In the genomic region with DNA sequence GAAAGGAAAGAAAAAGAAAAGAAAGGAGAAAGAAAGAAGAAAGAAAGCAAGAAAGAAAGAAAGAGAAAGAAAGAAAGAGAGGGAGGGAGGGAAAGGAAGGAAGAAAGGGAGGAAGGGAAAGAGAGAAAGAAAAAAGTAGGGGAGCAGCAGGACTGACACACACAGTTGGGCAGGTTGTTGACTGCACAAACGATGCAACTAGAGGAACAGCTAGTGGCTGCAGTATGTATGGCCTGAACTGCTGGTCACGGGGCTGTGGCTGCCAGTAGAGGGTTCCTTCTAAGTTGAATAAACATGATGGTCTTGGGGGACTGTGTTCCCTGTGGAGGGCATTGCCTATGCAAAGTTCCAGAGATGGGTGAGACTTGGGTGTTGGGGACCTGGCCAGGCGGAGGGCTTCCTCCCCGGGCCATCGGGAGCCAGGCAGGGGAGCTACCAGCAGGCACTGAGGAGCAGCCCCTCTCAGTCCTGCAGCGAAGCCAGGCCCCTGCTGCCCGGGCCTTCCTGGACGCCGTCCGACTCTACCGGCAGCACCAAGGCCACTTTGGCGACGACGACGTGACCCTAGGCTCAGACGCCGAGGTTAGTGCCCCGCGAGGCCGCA, we compare ENCODE assay signal across 8 cellular contexts. TPM values are rescaled to one million over a fixed set of nuclear protein-coding genes. Genes with fewer than 3 reads are reported as not detected.
DNase-seq lines count a peak whose midpoint lies in the region; ATAC-seq and TF ChIP-seq lines count a peak whose summit lies in the region.

No MANE protein-coding gene starts in this region.

- no peaks in the 10 kb centered on the region for H3K27me3 ChIP-seq in Loucy (ENCODE audit: insufficient read depth, low read length, poor library complexity, severe bottlenecking)

- H3K27ac Mint-ChIP-seq in dendritic cell treated with granulocyte-macrophage colony-stimulating factor and Interleukin-4, amounts not matched to agents 40 ng/mL and 50 ng/mL, for 4 days: peak overlapping the region; percentile 83
- peak overlapping the region in 1 of 2 donors; percentile 81 for H3K27ac Mint-ChIP-seq in natural killer cell treated with Interleukin-12 subunit alpha and Interleukin-12 subunit beta and Interleukin-15 and Interleukin-18, amount 100 ng/mL, for 72 hours

- no peaks in the 10 kb centered on the region for H4K20me1 ChIP-seq in Loucy (ENCODE audit: insufficient read depth, low read length, poor library complexity, severe bottlenecking)

- no peaks in the 10 kb centered on the region for H3K79me2 ChIP-seq in Loucy (ENCODE audit: insufficient read depth, low read length)

- peak overlapping the region; percentile 55 for H3K4me3 ChIP-seq in Loucy (ENCODE audit: low read length, poor library complexity, severe bottlenecking)

- H3K9ac ChIP-seq in ES-I3 (ENCODE audit: low read depth, low read length) (peak overlapping the region; percentile 77; the same call in 1 of the 2 replicates), Loucy (ENCODE audit: low read depth, low read length, poor library complexity, severe bottlenecking) (no peak overlapping the region)

- no peaks in the 10 kb centered on the region for H3K9me3 ChIP-seq in ES-I3 (ENCODE audit: control insufficient read depth, insufficient read depth, low read length)
- H3K9me3 ChIP-seq in Loucy (ENCODE audit: insufficient read depth, low read depth, low read length): no peaks in the 10 kb centered on the region

- H2AFZ ChIP-seq in Loucy (ENCODE audit: low read length): no peak overlapping the region

- H3K4me3 Mint-ChIP-seq in dendritic cell treated with granulocyte-macrophage colony-stimulating factor and Interleukin-4, amounts not matched to agents 40 ng/mL and 50 ng/mL, for 4 days: peak overlapping the region; percentile 82
- H3K4me3 Mint-ChIP-seq in natural killer cell treated with Interleukin-12 subunit alpha and Interleukin-12 subunit beta and Interleukin-15 and Interleukin-18, amount 100 ng/mL, for 72 hours: peak overlapping the region; percentile 71

- H3F3A ChIP-seq in Loucy (ENCODE audit: low read depth): no peaks in the 10 kb centered on the region

- H3K9me3 Mint-ChIP-seq in dendritic cell treated with granulocyte-macrophage colony-stimulating factor and Interleukin-4, amounts not matched to agents 40 ng/mL and 50 ng/mL, for 4 days: no peaks in the 10 kb centered on the region
- H3K9me3 Mint-ChIP-seq in natural killer cell treated with Interleukin-12 subunit alpha and Interleukin-12 subunit beta and Interleukin-15 and Interleukin-18, amount 100 ng/mL, for 72 hours: no peaks in the 10 kb centered on the region

- peak overlapping the region; percentile 61 for H3K4me2 ChIP-seq in Loucy (ENCODE audit: low read depth, low read length, poor library complexity, severe bottlenecking)

- no peak for ATAC-seq in natural killer cell treated with Interleukin-12 subunit alpha and Interleukin-12 subunit beta and Interleukin-15 and Interleukin-18, amount 100 ng/mL, for 72 hours
- no peak for ATAC-seq in GM19467 (IDR thresholded peaks at IDR 0.05; ENCODE audit: unreplicated experiment)
- no peak for ATAC-seq in GM18868 (IDR thresholded peaks at IDR 0.05; ENCODE audit: unreplicated experiment)
- no peak for ATAC-seq in HG03571 (IDR thresholded peaks at IDR 0.05; ENCODE audit: unreplicated experiment)

- no peak for TF ChIP-seq CTCF in Loucy (conservative IDR thresholded peaks at IDR 0.05; ENCODE audit: low read length)

- H3K36me3 Mint-ChIP-seq in dendritic cell treated with granulocyte-macrophage colony-stimulating factor and Interleukin-4, amounts not matched to agents 40 ng/mL and 50 ng/mL, for 4 days (ENCODE audit: low read depth): no peaks in the 10 kb centered on the region
- no peaks in the 10 kb centered on the region for H3K36me3 Mint-ChIP-seq in natural killer cell treated with Interleukin-12 subunit alpha and Interleukin-12 subunit beta and Interleukin-15 and Interleukin-18, amount 100 ng/mL, for 72 hours

- H3K4me1 ChIP-seq in ES-I3 (ENCODE audit: insufficient read depth, low read length): no peaks in the 10 kb centered on the region; the same call in 1 of the 2 replicates
- no peaks in the 10 kb centered on the region for H3K4me1 ChIP-seq in Loucy (ENCODE audit: insufficient read depth, low read length, poor library complexity, severe bottlenecking)

- H3K36me3 ChIP-seq in ES-I3 (ENCODE audit: insufficient read depth, low read length): no peaks in the 10 kb centered on the region
- no peaks in the 10 kb centered on the region for H3K36me3 ChIP-seq in Loucy (ENCODE audit: insufficient read depth, low read length)

- no peak for DNase-seq in natural killer cell treated with Interleukin-12 subunit alpha and Interleukin-12 subunit beta and Interleukin-15 and Interleukin-18, amount 100 ng/mL, for 72 hours (ENCODE audit: low spot score)
- no peak for DNase-seq in amniotic stem cell (lab: John Stamatoyannopoulos, UW)

- H3K9me2 ChIP-seq in Loucy (replicated peaks; ENCODE audit: low read depth, low read length): no peaks in the 10 kb centered on the region

- intact Hi-C loops in dendritic cell treated with granulocyte-macrophage colony-stimulating factor and Interleukin-4, amounts not matched to agents 40 ng/mL and 50 ng/mL, for 4 days (cut with micrococcal nuclease): no loop called here

- peaks cover 46% of the 10 kb centered on the region for H3K4me1 Mint-ChIP-seq in dendritic cell treated with granulocyte-macrophage colony-stimulating factor and Interleukin-4, amounts not matched to agents 40 ng/mL and 50 ng/mL, for 4 days (ENCODE audit: low read depth)
- H3K4me1 Mint-ChIP-seq in natural killer cell treated with Interleukin-12 subunit alpha and Interleukin-12 subunit beta and Interleukin-15 and Interleukin-18, amount 100 ng/mL, for 72 hours (ENCODE audit: low read depth in 2 of 2): peaks cover 19% of the 10 kb centered on the region in 2 donors

- H3K27me3 Mint-ChIP-seq in dendritic cell treated with granulocyte-macrophage colony-stimulating factor and Interleukin-4, amounts not matched to agents 40 ng/mL and 50 ng/mL, for 4 days: peaks cover 17% of the 10 kb centered on the region
- no peaks in the 10 kb centered on the region for H3K27me3 Mint-ChIP-seq in natural killer cell treated with Interleukin-12 subunit alpha and Interleukin-12 subunit beta and Interleukin-15 and Interleukin-18, amount 100 ng/mL, for 72 hours

RNA-seq across cellular contexts. Expression of a gene that starts 16.7 kb away (rescaled TPM):
- total RNA-seq in natural killer cell treated with Interleukin-12 subunit alpha and Interleukin-12 subunit beta and Interleukin-15 and Interleukin-18, amount 100 ng/mL, for 72 hours: 100 to 1,000 TPM in 1 of 2 donors, 10 to 100 TPM in 1; 53.9 to 122 TPM

RNA-seq across cellular contexts. Expression of a gene that starts 27.3 kb away (rescaled TPM):
- total RNA-seq in natural killer cell treated with Interleukin-12 subunit alpha and Interleukin-12 subunit beta and Interleukin-15 and Interleukin-18, amount 100 ng/mL, for 72 hours: 10 to 100 TPM; 42.8 to 64.6 TPM
